26 cellular contexts compared by ENCODE assay signal in the genomic region with DNA sequence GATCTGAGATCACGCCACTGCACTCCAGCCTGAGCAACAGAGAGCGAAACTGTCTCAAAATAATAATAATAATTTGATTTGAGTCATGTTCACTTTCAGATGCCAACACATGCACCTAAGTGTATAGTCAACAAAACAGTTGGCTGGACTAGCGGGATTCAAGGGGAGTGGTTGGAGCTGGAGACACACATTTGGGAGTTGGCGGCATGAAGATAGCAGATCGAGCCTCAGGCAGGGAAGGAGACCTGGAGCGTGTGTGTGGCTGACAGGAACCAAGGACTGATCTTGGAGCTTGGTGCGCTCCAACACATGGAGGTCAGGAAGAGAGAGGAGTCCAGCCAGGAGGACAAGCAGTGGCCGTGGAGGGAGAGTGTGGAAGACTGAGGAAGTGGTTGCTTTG.
"Had no signal": no experiment of that assay in that cellular context is flagged by ENCODE, and none has a peak within 500 bp of the region (broad histone marks: within the 10 kb centered on the region; RNA-seq: fewer than 3 reads in every experiment).

No MANE protein-coding gene starts in this region.

- H3K27ac Mint-ChIP-seq: activated naive CD4-positive, alpha-beta T cell treated with anti-CD3 and anti-CD28 coated beads for 36 hours; activated naive CD8-positive, alpha-beta T cell treated with anti-CD3 and anti-CD28 coated beads, Interleukin-2, amount 10 ng/mL, durations not matched to agents 7 days and 5 days; natural killer cell; stimulated activated effector memory CD8-positive, alpha-beta T cell treated with anti-CD3 and anti-CD28 coated beads, Interleukin-12 subunit alpha, Interleukin-12 subunit beta, amount 100 ng/mL, for 72 hours; stimulated activated naive CD8-positive, alpha-beta T cell treated with anti-CD3 and anti-CD28 coated beads, Interleukin-15, amount 100 ng/mL, for 72 hours had no signal

- DNase-seq: activated CD8-positive, alpha-beta memory T cell treated with anti-CD3 and anti-CD28 coated beads, Interleukin-2, amount 50 U/mL, for 48 hours; activated effector memory CD4-positive, alpha-beta T cell treated with Interleukin-2 at 50 U/mL for 16 hours; activated naive CD4-positive, alpha-beta T cell treated with anti-CD3 and anti-CD28 coated beads for 36 hours; activated naive CD8-positive, alpha-beta T cell treated with anti-CD3 and anti-CD28 coated beads, Interleukin-2, amount 10 ng/mL, durations not matched to agents 7 days and 5 days; activated T-cell treated with anti-CD3 and anti-CD28 coated beads, Interleukin-2, amount 50 U/mL, for 48 hours; amniotic stem cell; effector CD4-positive, alpha-beta T cell; gastrocnemius medialis; head of caudate nucleus; hypothalamus; left ventricle myocardium superior; mammary epithelial cell; midbrain; natural killer cell; nucleus accumbens; right lobe of liver; small intestine; stimulated activated CD4-positive, alpha-beta T cell treated with anti-CD3 and anti-CD28 coated beads, Interleukin-2, amount 100 ng/mL, for 24 hours; stimulated activated naive CD8-positive, alpha-beta T cell treated with anti-CD3 and anti-CD28 coated beads, Interleukin-15, amount 100 ng/mL, for 72 hours; tibial artery had no signal

- H3K9me3 Mint-ChIP-seq: activated naive CD4-positive, alpha-beta T cell treated with anti-CD3 and anti-CD28 coated beads for 36 hours; activated naive CD8-positive, alpha-beta T cell treated with anti-CD3 and anti-CD28 coated beads, Interleukin-2, amount 10 ng/mL, durations not matched to agents 7 days and 5 days; natural killer cell; stimulated activated effector memory CD8-positive, alpha-beta T cell treated with anti-CD3 and anti-CD28 coated beads, Interleukin-12 subunit alpha, Interleukin-12 subunit beta, amount 100 ng/mL, for 72 hours; stimulated activated naive CD8-positive, alpha-beta T cell treated with anti-CD3 and anti-CD28 coated beads, Interleukin-15, amount 100 ng/mL, for 72 hours had no signal

- H3K27ac ChIP-seq: esophagus muscularis mucosa, gastrocnemius medialis, right lobe of liver, tibial artery had no signal

- H3K27me3 ChIP-seq: esophagus muscularis mucosa, gastrocnemius medialis, right lobe of liver, tibial artery had no signal

- H3K27me3 Mint-ChIP-seq: activated naive CD8-positive, alpha-beta T cell treated with anti-CD3 and anti-CD28 coated beads, Interleukin-2, amount 10 ng/mL, durations not matched to agents 7 days and 5 days; stimulated activated naive CD8-positive, alpha-beta T cell treated with anti-CD3 and anti-CD28 coated beads, Interleukin-15, amount 100 ng/mL, for 72 hours had no signal

- H3K4me3 Mint-ChIP-seq: activated naive CD4-positive, alpha-beta T cell treated with anti-CD3 and anti-CD28 coated beads for 36 hours; activated naive CD8-positive, alpha-beta T cell treated with anti-CD3 and anti-CD28 coated beads, Interleukin-2, amount 10 ng/mL, durations not matched to agents 7 days and 5 days; natural killer cell; stimulated activated effector memory CD8-positive, alpha-beta T cell treated with anti-CD3 and anti-CD28 coated beads, Interleukin-12 subunit alpha, Interleukin-12 subunit beta, amount 100 ng/mL, for 72 hours; stimulated activated naive CD8-positive, alpha-beta T cell treated with anti-CD3 and anti-CD28 coated beads, Interleukin-15, amount 100 ng/mL, for 72 hours had no signal

- H3K4me3 ChIP-seq: esophagus muscularis mucosa, gastrocnemius medialis, right lobe of liver, tibial artery had no signal

- H3K36me3 ChIP-seq: right lobe of liver had no signal

- H3K36me3 Mint-ChIP-seq: activated naive CD8-positive, alpha-beta T cell treated with anti-CD3 and anti-CD28 coated beads, Interleukin-2, amount 10 ng/mL, durations not matched to agents 7 days and 5 days; natural killer cell; stimulated activated effector memory CD8-positive, alpha-beta T cell treated with anti-CD3 and anti-CD28 coated beads, Interleukin-12 subunit alpha, Interleukin-12 subunit beta, amount 100 ng/mL, for 72 hours had no signal

- H3K9me3 ChIP-seq: esophagus muscularis mucosa, gastrocnemius medialis, right lobe of liver, tibial artery had no signal

- H3K4me1 Mint-ChIP-seq: natural killer cell; stimulated activated effector memory CD8-positive, alpha-beta T cell treated with anti-CD3 and anti-CD28 coated beads, Interleukin-12 subunit alpha, Interleukin-12 subunit beta, amount 100 ng/mL, for 72 hours had no signal

- FAIRE-seq: bronchial epithelial cell, islet of Langerhans, small intestine, TTC549, urothelium cell line had no signal

- ATAC-seq: gastrocnemius medialis; left ventricle myocardium superior; natural killer cell; right lobe of liver; stimulated activated effector memory CD8-positive, alpha-beta T cell treated with anti-CD3 and anti-CD28 coated beads, Interleukin-12 subunit alpha, Interleukin-12 subunit beta, amount 100 ng/mL, for 72 hours; stimulated activated naive CD8-positive, alpha-beta T cell treated with anti-CD3 and anti-CD28 coated beads, Interleukin-15, amount 100 ng/mL, for 72 hours had no signal
